1 cellular context compared by ENCODE assay signal in genomic region chr6:27144740-27145079, GRCh38.
TF ChIP-seq lines count a peak whose summit lies in the region.

No MANE protein-coding gene starts in this region.

TF ChIP-seq in GM23338, 12 proteins besides CTCF, POLR2A, EP300 and RAD21 (continued from another document):
- TF ChIP-seq REST (IDR thresholded peaks at IDR 0.05; ENCODE audit: unreplicated experiment) (no peak), EZH2phosphoT487 (IDR thresholded peaks at IDR 0.05; ENCODE audit: unreplicated experiment) (no peak), JUNB (IDR thresholded peaks at IDR 0.05; ENCODE audit: unreplicated experiment) (no peak)
